In genomic region chr14:45089813-45090212, GRCh38 we compare ENCODE assay signal across 8 cellular contexts. TPM values are rescaled to one million over a fixed set of nuclear protein-coding genes. Genes with fewer than 3 reads are reported as not detected.
A peak's percentile ranks its signal among the peaks of the same experiment; 100 is the strongest.
DNase-seq lines count a peak whose midpoint lies in the region; ATAC-seq and TF ChIP-seq lines count a peak whose summit lies in the region.

No MANE protein-coding gene starts in this region.

- H2AFZ ChIP-seq in mammary epithelial cell (ENCODE audit: low read depth, low read length): no peak overlapping the region

- H3K36me3 Mint-ChIP-seq in CD4-positive, alpha-beta memory T cell: peaks cover 3 to 8% of the 10 kb centered on the region in 2 donors

- H3K4me1 Mint-ChIP-seq in CD4-positive, alpha-beta memory T cell: peaks cover 50 to 78% (median 59%) of the 10 kb centered on the region in 4 donors

- H3K4me2 ChIP-seq in mammary epithelial cell (ENCODE audit: insufficient read depth, low read depth, low read length): peak overlapping the region; percentile 65

- ATAC-seq in GM19328 (IDR thresholded peaks at IDR 0.05; ENCODE audit: unreplicated experiment) (peak; percentile 60), HG03196 (IDR thresholded peaks at IDR 0.05; ENCODE audit: unreplicated experiment) (peak; percentile 72), heart right ventricle (no peak)

- TF ChIP-seq CTCF in mammary epithelial cell (conservative IDR thresholded peaks at IDR 0.05 in 1 of 2, IDR thresholded peaks at IDR 0.05 in 1 of 2; ENCODE audit: extremely low read depth in 1 of 2, insufficient read depth in 1 of 2, low read depth in 1 of 2, low read length in 2 of 2) (no peak), heart right ventricle (IDR thresholded peaks at IDR 0.05) (no peak)

- in situ Hi-C loops in mammary epithelial cell (cut with MboI; ENCODE audit: low sequenced_read_pairs in 2 of 2): no loop called here

- H3K27ac Mint-ChIP-seq in CD4-positive, alpha-beta memory T cell: peak overlapping the region in 4 of 7 donors; percentile 15 to 77 (median 28)

- peaks cover 97% of the 10 kb centered on the region for H3K79me2 ChIP-seq in mammary epithelial cell (ENCODE audit: insufficient read depth, low read length)

- no TSS peak for BruUV-seq in mammary epithelial cell (replicated peaks; lab: Mats Ljungman, UMichigan)

- dilution Hi-C loops in mammary epithelial cell (cut with HindIII; ENCODE audit: low sequenced_read_pairs): no loop called here

- CTCF ChIA-PET in CD4-positive, alpha-beta memory T cell (lab: Charles Lee; ENCODE audit: partially characterized antibody): no interaction called here
- CTCF ChIA-PET in mammary epithelial cell (lab: Charles Lee; ENCODE audit: low non-redundant PET): interaction anchor here (0.6 kb wide), 1 partner anchor 128 kb away, joined by 3 read pairs; the partner anchor contains the start of gene KLHL28

- no peak overlapping the region for H3K27ac ChIP-seq in CD4-positive, alpha-beta memory T cell (ENCODE audit: low read depth, low read length)
- H3K27ac ChIP-seq in mammary epithelial cell (ENCODE audit: insufficient read depth, low read depth, low read length) (no peak overlapping the region), heart right ventricle (no peak overlapping the region)

- no peak for DNase-seq in CD4-positive, alpha-beta memory T cell
- DNase-seq in mammary epithelial cell (peak; percentile 76), hippocampal formation (lab: John Stamatoyannopoulos, UW) (no peak), heart right ventricle (no peak), NOMO-1 (lab: John Stamatoyannopoulos, UW; ENCODE audit: unreplicated experiment in 2 of 2) (no peak)
- DNase-seq in NK-92 treated with Interleukin-12 subunit alpha and Interleukin-12 subunit beta, amount 100 ng/mL, for 24 hours (lab: John Stamatoyannopoulos, UW): no peak

- H3K4me1 ChIP-seq in CD4-positive, alpha-beta memory T cell (ENCODE audit: insufficient read depth, low read length): peaks cover 70% of the 10 kb centered on the region
- H3K4me1 ChIP-seq in mammary epithelial cell (ENCODE audit: insufficient read depth, low read length): peaks cover 38% of the 10 kb centered on the region
- H3K4me1 ChIP-seq in heart right ventricle: peaks cover 0 to 71% (median 56%) of the 10 kb centered on the region in 9 donors

- peak overlapping the region in 3 of 8 donors; percentile 5 to 43 (median 9) for H3K4me3 Mint-ChIP-seq in CD4-positive, alpha-beta memory T cell

- POLR2A ChIA-PET in CD4-positive, alpha-beta memory T cell (lab: Charles Lee; ENCODE audit: partially characterized antibody): no interaction called here

- peaks cover 6% of the 10 kb centered on the region for H4K20me1 ChIP-seq in mammary epithelial cell (ENCODE audit: insufficient read depth, low read length)

- intact Hi-C loops in CD4-positive, alpha-beta memory T cell (cut with micrococcal nuclease): no loop called here
- intact Hi-C loops in mammary epithelial cell (cut with micrococcal nuclease) (loop anchor here (5.0 kb wide), 3 partner anchors 42 to 193 kb away; partner anchors contain the start of genes FKBP3 and MIS18BP1), heart right ventricle (cut with DNase I) (loop anchor here in 3 of 10 donors (5.0 to 10.0 kb wide), 3 partner anchors 42 to 125 kb away; partner anchors contain the start of genes FKBP3 (in 3 of the 3), FANCM (in 2 of the 3), KLHL28 (in 2 of the 3) and TOGARAM1 (in 2 of the 3))

- H3K9ac ChIP-seq in mammary epithelial cell (ENCODE audit: insufficient read depth, low read length): no peak overlapping the region

- H3K9me3 ChIP-seq in CD4-positive, alpha-beta memory T cell (ENCODE audit: control insufficient read depth in 1 of 2, low read length in 2 of 2): no peaks in the 10 kb centered on the region
- H3K9me3 ChIP-seq in mammary epithelial cell (replicated peaks; ENCODE audit: insufficient read depth, low read length): no peaks in the 10 kb centered on the region
- H3K9me3 ChIP-seq in heart right ventricle: no peaks in the 10 kb centered on the region

- no peak overlapping the region for H3K4me3 ChIP-seq in CD4-positive, alpha-beta memory T cell (ENCODE audit: low read length in 2 of 2)
- peak overlapping the region in 1 of 3 experiments; percentile 10 for H3K4me3 ChIP-seq in mammary epithelial cell (replicated peaks in 1 of 3; ENCODE audit: insufficient read depth in 1 of 3, low read depth in 2 of 3, low read length in 3 of 3)
- H3K4me3 ChIP-seq in heart right ventricle: no peak overlapping the region

- H3K27me3 Mint-ChIP-seq in CD4-positive, alpha-beta memory T cell: no peaks in the 10 kb centered on the region

- H3K9me3 Mint-ChIP-seq in CD4-positive, alpha-beta memory T cell: no peaks in the 10 kb centered on the region

- 0% methylated on average over 1 of the region's 1 CpG for WGBS in mammary epithelial cell (ENCODE audit: low coverage, missing lambda C conversion rate)
- 45 to 58% methylated on average over 1 of the region's 1 CpG for WGBS in heart right ventricle, 2 donors

- no peaks in the 10 kb centered on the region for H3K36me3 ChIP-seq in CD4-positive, alpha-beta memory T cell (ENCODE audit: insufficient read depth, low read length)
- H3K36me3 ChIP-seq in mammary epithelial cell (ENCODE audit: insufficient read depth, low read length) (peaks cover 5% of the 10 kb centered on the region), heart right ventricle (peaks cover 0 to 12% (median 0%) of the 10 kb centered on the region in 9 donors)

- H3K27me3 ChIP-seq in CD4-positive, alpha-beta memory T cell (ENCODE audit: insufficient read depth, low read length): no peaks in the 10 kb centered on the region
- H3K27me3 ChIP-seq in mammary epithelial cell (ENCODE audit: insufficient read depth, low read length): no peaks in the 10 kb centered on the region
- no peaks in the 10 kb centered on the region for H3K27me3 ChIP-seq in heart right ventricle

RNA-seq across cellular contexts. Expression of gene PRPF39, which starts 5.9 kb away (rescaled TPM):
- 10 to 100 TPM; 80.7 to 85.6 TPM for total RNA-seq in CD4-positive, alpha-beta memory T cell
- polyA plus RNA-seq in CD4-positive, alpha-beta memory T cell: 10 to 100 TPM in 1 of 2 donors, 1 to 10 TPM in 1; 8.1 to 12.1 TPM
- total RNA-seq in mammary epithelial cell (10 to 100 TPM; 27.0 to 33.0 TPM), heart right ventricle (10 to 100 TPM in 9 of 10 donors, 1 to 10 TPM in 1; 9.5 to 18.8 (median 13.4) TPM)
- polyA plus RNA-seq in mammary epithelial cell (16.4 TPM), heart right ventricle (10 to 100 TPM in 1 of 2 donors, 1 to 10 TPM in 1; 8.2 to 39.5 TPM)
- polyA minus RNA-seq in mammary epithelial cell: 4.3 TPM

RNA-seq across cellular contexts. Expression of gene FKBP3, which starts 44.5 kb away (rescaled TPM):
- 10 to 100 TPM; 57.0 to 64.7 TPM for total RNA-seq in CD4-positive, alpha-beta memory T cell
- polyA plus RNA-seq in CD4-positive, alpha-beta memory T cell: 100 to 1,000 TPM in 1 of 2 donors, 10 to 100 TPM in 1; 61.9 to 101 TPM
- total RNA-seq in mammary epithelial cell (10 to 100 TPM; 21.0 to 62.8 TPM), heart right ventricle (100 to 1,000 TPM in 7 of 10 donors, 10 to 100 TPM in 3; 83.9 to 128 (median 105) TPM)
- polyA plus RNA-seq in mammary epithelial cell (40.1 TPM), heart right ventricle (100 to 1,000 TPM in 1 of 2 donors, 10 to 100 TPM in 1; 84.4 to 184 TPM)
- not detected for polyA minus RNA-seq in mammary epithelial cell

RNA-seq across cellular contexts. Expression of gene FANCM, which starts 45.9 kb away (rescaled TPM):
- total RNA-seq in CD4-positive, alpha-beta memory T cell: 1 to 10 TPM; 7.8 to 8.6 TPM
- 1 to 10 TPM; 2.1 to 5.8 TPM for polyA plus RNA-seq in CD4-positive, alpha-beta memory T cell
- total RNA-seq in mammary epithelial cell (1 to 10 TPM; 8.3 to 9.0 TPM), heart right ventricle (1 to 10 TPM; 2.5 to 4.7 (median 3.7) TPM)
- polyA plus RNA-seq in mammary epithelial cell (3.6 TPM), heart right ventricle (1 to 10 TPM in 1 of 2 donors, under 1 TPM in 1; 0.96 to 6.2 TPM)
- polyA minus RNA-seq in mammary epithelial cell: 5.9 TPM

Comparison
In these comparisons a context has a peak if more than half of its experiments do, and no peak if none do; other contexts are left out.
1. ATAC-seq: peak in GM19328 (single experiment) and HG03196 (single experiment); none in heart right ventricle (0 of 8).